ENCODE assay signal across 1 cellular context in genomic region chr11:92123540-92123939, GRCh38.
TF ChIP-seq lines count a peak whose summit lies in the region.

No MANE protein-coding gene starts in this region.

TF ChIP-seq in IMR-90, 13 proteins besides CTCF, POLR2A, EP300 and RAD21 (continued from another document):
- TF ChIP-seq MAFK (IDR thresholded peaks at IDR 0.05; ENCODE audit: low read depth, low read length), result no peak
